7 cellular contexts compared by ENCODE assay signal in genomic region chr17:8125196-8125946, GRCh38. TPM values are rescaled to one million over a fixed set of nuclear protein-coding genes. Genes with fewer than 3 reads are reported as not detected.
DNase-seq lines count a peak whose midpoint lies in the region; ATAC-seq, FAIRE-seq and TF ChIP-seq lines count a peak whose summit lies in the region.

No MANE protein-coding gene starts in this region.

- no peaks in the 10 kb centered on the region for H3K36me3 ChIP-seq in keratinocyte (ENCODE audit: control insufficient read depth in 2 of 2, extremely low read depth in 1 of 2, insufficient read depth in 2 of 2, low read length in 2 of 2)

- peaks cover 26% of the 10 kb centered on the region for H3K27me3 ChIP-seq in keratinocyte (ENCODE audit: control insufficient read depth, extremely low read depth, insufficient read depth, low read length)

- H4K20me1 ChIP-seq in keratinocyte (ENCODE audit: control insufficient read depth, extremely low read depth, insufficient read depth, low read length) = peaks cover 2% of the 10 kb centered on the region

- peaks cover 3% of the 10 kb centered on the region for H3K9me1 ChIP-seq in keratinocyte (ENCODE audit: control insufficient read depth, extremely low read depth, insufficient read depth, low read length)

- H3K79me2 ChIP-seq in keratinocyte (ENCODE audit: control insufficient read depth, insufficient read depth, low read length) = no peaks in the 10 kb centered on the region

- FAIRE-seq in GM18507 (lab: Jason Lieb, UNC) (peak; percentile 47), keratinocyte (lab: Jason Lieb, UNC) (no peak)

- H3K9me3 ChIP-seq in keratinocyte (ENCODE audit: control insufficient read depth, low read depth, low read length) = no peaks in the 10 kb centered on the region

- H3K9ac ChIP-seq in keratinocyte (ENCODE audit: control insufficient read depth, extremely low read depth, insufficient read depth, low read length) = peak overlapping the region; percentile 72

- H3K4me1 ChIP-seq in keratinocyte (ENCODE audit: control insufficient read depth, extremely low read depth, insufficient read depth, low read length) = peaks cover 38% of the 10 kb centered on the region

- no peak for ATAC-seq in GM21423 (IDR thresholded peaks at IDR 0.05; ENCODE audit: unreplicated experiment)

- H3K4me2 ChIP-seq in keratinocyte (ENCODE audit: control insufficient read depth, extremely low read depth, insufficient read depth, low read depth, low read length) = peak overlapping the region; percentile 92

- H2AFZ ChIP-seq in keratinocyte (ENCODE audit: control insufficient read depth, low read length) = no peak overlapping the region

- no peak for TF ChIP-seq CTCF in keratinocyte (optimal IDR thresholded peaks at IDR 0.05 in 1 of 3, IDR thresholded peaks at IDR 0.05 in 1 of 3, conservative IDR thresholded peaks at IDR 0.05 in 1 of 3; ENCODE audit: extremely low read depth in 1 of 3, insufficient read depth in 2 of 3, low read length in 3 of 3)

- dilution Hi-C loops in keratinocyte (cut with MboI; ENCODE audit: extremely low pct_ligation_motif_present, low sequenced_read_pairs) = no loop called here

- DNase-seq in GM18507 (ENCODE audit: extremely low spot score, insufficient read length, low read depth) (no peak), NCI-H146 treated with DMSO at 0.1 percent for 48 hours (lab: John Stamatoyannopoulos, UW; ENCODE audit: unreplicated experiment) (peak; percentile 50), keratinocyte (ENCODE audit: low read depth, low spot score) (no peak)
- peak; percentile 85 for DNase-seq in activated CD4-positive, CD25-positive, alpha-beta regulatory T cell treated with anti-CD3 and anti-CD28 coated beads, Interleukin-2, amount 50 U/mL, for 16 hours (ENCODE audit: low read depth, low spot score)
- peak; percentile 82 for DNase-seq in central memory CD4-positive, alpha-beta T cell
- DNase-seq in stimulated activated CD4-positive, alpha-beta T cell treated with anti-CD3 and anti-CD28 coated beads, Interleukin-15, amount 100 ng/mL, for 24 hours = peak; percentile 90

- no peak overlapping the region for H3K27ac ChIP-seq in keratinocyte (ENCODE audit: control insufficient read depth, insufficient read depth, low read length)

- H3K4me3 ChIP-seq in keratinocyte (ENCODE audit: control insufficient read depth in 2 of 3, extremely low read depth in 1 of 3, insufficient read depth in 2 of 3, low read depth in 1 of 3, low read length in 3 of 3) = peak overlapping the region; percentile 53 to 93 (median 93)

RNA-seq across cellular contexts. Expression of gene HES7, which starts 1.5 kb away (rescaled TPM):
- 0.05 to 0.33 TPM (median 0.16 TPM) in 3 replicates for polyA plus RNA-seq in keratinocyte
- 0.60 TPM for polyA plus RNA-seq in keratinocyte (2011; ENCODE audit: low read depth)
- polyA plus RNA-seq in keratinocyte (2011; cell fraction: cytosol; rRNA removed) = 0.97 TPM in 1 of 2 replicates, not detected in the other
- 0.42 and 1.5 TPM in 2 replicates for polyA plus RNA-seq in keratinocyte (2011; cell fraction: nucleus; rRNA removed)
- 0.81 and 1.1 TPM in 2 replicates for polyA plus RNA-seq in keratinocyte (2012; ENCODE audit: low replicate concordance)
- not detected in 3 replicates for polyA minus RNA-seq in keratinocyte
- polyA minus RNA-seq in keratinocyte (2011; cell fraction: cytosol; rRNA and poly(A)+ RNA removed) = 4.2 TPM
- polyA minus RNA-seq in keratinocyte (2011; cell fraction: nucleus; rRNA and poly(A)+ RNA removed) = 1.1 TPM in 1 of 2 replicates, not detected in the other

RNA-seq across cellular contexts. Expression of gene ALOXE3, which starts 7.1 kb away (rescaled TPM):
- 2.0 to 4.6 TPM (median 2.7 TPM) in 3 replicates for polyA plus RNA-seq in keratinocyte
- polyA plus RNA-seq in keratinocyte (2011; ENCODE audit: low read depth) = 19.2 TPM
- 2.9 and 3.2 TPM in 2 replicates for polyA plus RNA-seq in keratinocyte (2011; cell fraction: cytosol; rRNA removed)
- polyA plus RNA-seq in keratinocyte (2011; cell fraction: nucleus; rRNA removed) = 7.7 and 9.8 TPM in 2 replicates
- polyA plus RNA-seq in keratinocyte (2012; ENCODE audit: low replicate concordance) = 4.2 and 50.4 TPM in 2 replicates
- 2.1 to 5.5 TPM (median 2.3 TPM) in 3 replicates for polyA minus RNA-seq in keratinocyte
- polyA minus RNA-seq in keratinocyte (2011; cell fraction: cytosol; rRNA and poly(A)+ RNA removed) = 1.2 TPM
- polyA minus RNA-seq in keratinocyte (2011; cell fraction: nucleus; rRNA and poly(A)+ RNA removed) = 2.6 and 2.9 TPM in 2 replicates

RNA-seq across cellular contexts. Expression of gene PER1, which starts 26.8 kb away (rescaled TPM):
- 14.4 to 15.2 TPM (median 15.1 TPM) in 3 replicates for polyA plus RNA-seq in keratinocyte
- polyA plus RNA-seq in keratinocyte (2011; ENCODE audit: low read depth) = 112 TPM
- 6.8 and 12.7 TPM in 2 replicates for polyA plus RNA-seq in keratinocyte (2011; cell fraction: cytosol; rRNA removed)
- polyA plus RNA-seq in keratinocyte (2011; cell fraction: nucleus; rRNA removed) = 50.1 and 90.1 TPM in 2 replicates
- polyA plus RNA-seq in keratinocyte (2012; ENCODE audit: low replicate concordance) = 24.3 and 51.6 TPM in 2 replicates
- 29.9 to 138 TPM (median 46.3 TPM) in 3 replicates for polyA minus RNA-seq in keratinocyte
- polyA minus RNA-seq in keratinocyte (2011; cell fraction: cytosol; rRNA and poly(A)+ RNA removed) = 38.8 TPM
- 61.0 and 101 TPM in 2 replicates for polyA minus RNA-seq in keratinocyte (2011; cell fraction: nucleus; rRNA and poly(A)+ RNA removed)

RNA-seq across cellular contexts. Expression of gene VAMP2, which starts 37.4 kb away (rescaled TPM):
- polyA plus RNA-seq in keratinocyte = 8.1 to 10.4 TPM (median 9.8 TPM) in 3 replicates
- 4.8 TPM for polyA plus RNA-seq in keratinocyte (2011; ENCODE audit: low read depth)
- 18.2 and 18.5 TPM in 2 replicates for polyA plus RNA-seq in keratinocyte (2011; cell fraction: cytosol; rRNA removed)
- polyA plus RNA-seq in keratinocyte (2011; cell fraction: nucleus; rRNA removed) = 25.2 and 27.5 TPM in 2 replicates
- 17.1 and 41.4 TPM in 2 replicates for polyA plus RNA-seq in keratinocyte (2012; ENCODE audit: low replicate concordance)
- polyA minus RNA-seq in keratinocyte = 4.3 to 11.4 TPM (median 5.8 TPM) in 3 replicates
- 3.6 TPM for polyA minus RNA-seq in keratinocyte (2011; cell fraction: cytosol; rRNA and poly(A)+ RNA removed)
- polyA minus RNA-seq in keratinocyte (2011; cell fraction: nucleus; rRNA and poly(A)+ RNA removed) = 3.1 and 5.4 TPM in 2 replicates

RNA-seq across cellular contexts. Expression of gene ALOX12B, which starts 37.9 kb away (rescaled TPM):
- polyA plus RNA-seq in keratinocyte = 0.43 to 0.75 TPM (median 0.47 TPM) in 3 replicates
- polyA plus RNA-seq in keratinocyte (2011; ENCODE audit: low read depth) = 98.5 TPM
- polyA plus RNA-seq in keratinocyte (2011; cell fraction: cytosol; rRNA removed) = 0.41 and 0.44 TPM in 2 replicates
- 1.9 and 2.0 TPM in 2 replicates for polyA plus RNA-seq in keratinocyte (2011; cell fraction: nucleus; rRNA removed)
- 0.85 and 126 TPM in 2 replicates for polyA plus RNA-seq in keratinocyte (2012; ENCODE audit: low replicate concordance)
- polyA minus RNA-seq in keratinocyte = 0.20 to 2.1 TPM (median 1.4 TPM) in 3 replicates
- polyA minus RNA-seq in keratinocyte (2011; cell fraction: cytosol; rRNA and poly(A)+ RNA removed) = not detected
- polyA minus RNA-seq in keratinocyte (2011; cell fraction: nucleus; rRNA and poly(A)+ RNA removed) = 1.5 and 1.7 TPM in 2 replicates

Comparison
In these comparisons a context has a peak if more than half of its experiments do, and no peak if none do; other contexts are left out.
1. DNase-seq: peak in NCI-H146 treated with DMSO at 0.1 percent for 48 hours (single experiment), activated CD4-positive, CD25-positive, alpha-beta regulatory T cell treated with anti-CD3 and anti-CD28 coated beads, Interleukin-2, amount 50 U/mL, for 16 hours (single experiment), central memory CD4-positive, alpha-beta T cell (single experiment) and stimulated activated CD4-positive, alpha-beta T cell treated with anti-CD3 and anti-CD28 coated beads, Interleukin-15, amount 100 ng/mL, for 24 hours (single experiment); none in GM18507 (single experiment) and keratinocyte (single experiment).